Comparison of ENCODE assay signal across 1 cellular context in the genomic region with DNA sequence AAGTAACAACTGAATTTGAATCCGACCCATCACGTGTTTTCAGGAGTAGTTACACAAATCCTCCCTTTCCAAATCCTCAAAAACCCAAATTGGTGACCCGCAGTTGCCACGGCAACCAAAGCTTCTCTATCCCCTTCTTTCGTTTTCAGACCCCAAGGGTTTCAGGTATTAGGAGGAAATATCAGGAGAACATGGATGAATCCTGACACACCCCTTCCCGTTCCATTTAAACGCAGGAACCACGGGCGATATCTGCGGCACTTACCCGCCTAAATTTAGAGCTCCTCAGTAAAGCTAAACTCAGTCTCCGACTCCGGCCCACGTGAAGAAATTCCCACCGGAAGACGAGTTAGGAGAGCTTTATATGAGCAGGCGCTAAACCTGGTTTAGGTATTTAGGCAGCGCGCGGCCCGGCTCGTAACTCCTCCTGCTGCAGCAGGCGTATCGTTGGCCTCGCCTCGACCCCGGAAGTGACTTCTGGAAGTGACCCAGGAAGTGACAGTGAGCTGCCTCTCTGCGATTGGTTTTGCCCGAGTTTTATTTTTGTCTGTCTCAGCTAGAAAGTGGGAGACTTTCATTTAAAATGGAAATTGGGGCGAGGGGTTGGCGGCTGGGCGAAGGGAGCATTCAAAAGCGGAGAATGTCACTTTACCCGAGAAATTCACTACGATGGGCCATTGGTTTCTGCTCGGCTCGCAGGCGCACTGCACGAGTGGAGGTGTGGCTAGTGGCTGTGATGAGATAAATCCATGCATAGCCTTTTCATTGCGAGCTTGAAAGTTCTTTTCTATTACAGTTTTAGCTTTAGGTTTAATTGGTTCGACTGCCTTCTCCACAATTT.
TF ChIP-seq lines count a peak whose summit lies in the region.

Gene TAF1A (minus strand): TSS at position 472 of the 841 bp plus-strand sequence.

TF ChIP-seq in K562, 482 proteins besides CTCF, POLR2A, EP300 and RAD21 (continued from another document):
- TF ChIP-seq, protein P1, sequence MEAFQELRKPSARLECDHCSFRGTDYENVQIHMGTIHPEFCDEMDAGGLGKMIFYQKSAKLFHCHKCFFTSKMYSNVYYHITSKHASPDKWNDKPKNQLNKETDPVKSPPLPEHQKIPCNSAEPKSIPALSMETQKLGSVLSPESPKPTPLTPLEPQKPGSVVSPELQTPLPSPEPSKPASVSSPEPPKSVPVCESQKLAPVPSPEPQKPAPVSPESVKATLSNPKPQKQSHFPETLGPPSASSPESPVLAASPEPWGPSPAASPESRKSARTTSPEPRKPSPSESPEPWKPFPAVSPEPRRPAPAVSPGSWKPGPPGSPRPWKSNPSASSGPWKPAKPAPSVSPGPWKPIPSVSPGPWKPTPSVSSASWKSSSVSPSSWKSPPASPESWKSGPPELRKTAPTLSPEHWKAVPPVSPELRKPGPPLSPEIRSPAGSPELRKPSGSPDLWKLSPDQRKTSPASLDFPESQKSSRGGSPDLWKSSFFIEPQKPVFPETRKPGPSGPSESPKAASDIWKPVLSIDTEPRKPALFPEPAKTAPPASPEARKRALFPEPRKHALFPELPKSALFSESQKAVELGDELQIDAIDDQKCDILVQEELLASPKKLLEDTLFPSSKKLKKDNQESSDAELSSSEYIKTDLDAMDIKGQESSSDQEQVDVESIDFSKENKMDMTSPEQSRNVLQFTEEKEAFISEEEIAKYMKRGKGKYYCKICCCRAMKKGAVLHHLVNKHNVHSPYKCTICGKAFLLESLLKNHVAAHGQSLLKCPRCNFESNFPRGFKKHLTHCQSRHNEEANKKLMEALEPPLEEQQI (IDR thresholded peaks at IDR 0.05), result peak; percentile 76; the same call in 1 of the 2 replicates
- TF ChIP-seq SMC3 (conservative IDR thresholded peaks at IDR 0.05; ENCODE audit: insufficient read depth, low read depth, low read length) (no peak), SMARCA4 (IDR thresholded peaks at IDR 0.05) (peak; percentile 19), POU5F1 (IDR thresholded peaks at IDR 0.05; ENCODE audit: borderline replicate concordance, low read depth, low read length, partially characterized antibody) (no peak), HDAC1 (IDR thresholded peaks at IDR 0.05) (peak in 1 of 2 experiments; percentile 95; a peak in 1 of 4 replicates), TEAD2 (tag; IDR thresholded peaks at IDR 0.05) (no peak), ETS1 (conservative IDR thresholded peaks at IDR 0.05; ENCODE audit: control insufficient read depth, low read depth, low read length) (peak; percentile 83; the same call in 1 of the 2 replicates), OTX1 (CRISPR knock-in tag; IDR thresholded peaks at IDR 0.05) (0 out of 2 replicates have a peak, but pooled peaks have one; percentile 37), PHF20 (IDR thresholded peaks at IDR 0.05; ENCODE audit: partially characterized antibody) (peak; percentile 93), E2F5 (CRISPR knock-in tag; IDR thresholded peaks at IDR 0.05) (no peak), BCOR (IDR thresholded peaks at IDR 0.05) (no peak), NCOA4 (IDR thresholded peaks at IDR 0.05; ENCODE audit: partially characterized antibody) (no peak), HNRNPUL1 (IDR thresholded peaks at IDR 0.05; ENCODE audit: low read length) (no peak), ASH1L (IDR thresholded peaks at IDR 0.05; ENCODE audit: borderline replicate concordance, low read depth, partially characterized antibody) (peak; percentile 73)
- TF ChIP-seq, protein P2, sequence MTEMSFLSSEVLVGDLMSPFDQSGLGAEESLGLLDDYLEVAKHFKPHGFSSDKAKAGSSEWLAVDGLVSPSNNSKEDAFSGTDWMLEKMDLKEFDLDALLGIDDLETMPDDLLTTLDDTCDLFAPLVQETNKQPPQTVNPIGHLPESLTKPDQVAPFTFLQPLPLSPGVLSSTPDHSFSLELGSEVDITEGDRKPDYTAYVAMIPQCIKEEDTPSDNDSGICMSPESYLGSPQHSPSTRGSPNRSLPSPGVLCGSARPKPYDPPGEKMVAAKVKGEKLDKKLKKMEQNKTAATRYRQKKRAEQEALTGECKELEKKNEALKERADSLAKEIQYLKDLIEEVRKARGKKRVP (CRISPR knock-in tag; IDR thresholded peaks at IDR 0.05), result no peak
